Comparison of ENCODE assay signal across 8 cellular contexts in the genomic region with DNA sequence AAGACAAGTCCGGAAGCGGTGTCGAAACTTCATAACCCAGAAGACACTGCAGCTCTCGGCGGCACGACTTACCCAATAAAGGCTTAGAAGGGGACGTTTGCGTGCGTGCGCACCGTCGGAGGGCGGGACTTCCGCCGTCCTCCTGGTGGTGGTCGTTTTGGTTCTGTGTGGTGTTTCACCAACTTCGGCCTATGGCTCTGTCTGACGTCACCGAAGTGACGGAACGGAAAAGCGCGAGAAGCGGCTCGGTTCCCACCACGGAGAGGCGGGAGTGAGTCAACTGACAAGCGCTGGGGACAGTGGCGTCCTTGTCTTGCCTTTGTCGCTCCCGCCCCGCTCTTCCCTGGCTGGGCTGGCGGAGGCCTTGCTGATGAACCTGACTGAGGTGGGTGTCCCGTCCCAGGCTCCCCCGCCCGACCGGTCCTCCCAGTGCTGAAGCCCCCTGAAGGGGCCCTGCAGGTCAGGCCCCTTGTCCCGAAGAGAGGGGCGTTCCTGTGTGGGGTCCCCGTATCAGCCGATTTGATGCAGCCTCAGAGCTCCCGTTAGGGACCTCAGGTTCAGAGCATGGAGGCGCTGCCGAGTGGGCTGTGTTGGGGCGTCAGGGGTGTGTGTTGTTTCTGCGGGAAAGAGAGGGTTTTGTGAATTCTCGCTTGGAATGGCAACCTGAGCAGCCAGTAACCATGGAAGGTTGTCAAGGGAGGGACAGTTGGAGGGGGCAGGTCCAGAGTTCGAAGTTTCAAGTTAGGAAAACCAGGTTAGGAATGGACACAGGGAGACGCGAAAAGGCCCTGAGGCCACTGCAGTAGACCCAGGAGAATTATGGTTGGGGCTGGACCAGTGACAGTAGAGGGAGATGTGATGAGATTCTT. TPM values are rescaled to one million over a fixed set of nuclear protein-coding genes. Genes with fewer than 3 reads are reported as not detected.
DNase-seq lines count a peak whose midpoint lies in the region; ATAC-seq and TF ChIP-seq lines count a peak whose summit lies in the region.

A gene (plus strand): TSS at position 125 of the 869 bp plus-strand sequence. CDS start 246 bp downstream, at position 371.

- DNase-seq in NCI-H1105 (lab: John Stamatoyannopoulos, UW): peak; percentile 100
- DNase-seq in SKM-1 treated with dmso at 0.1 percent for 144 hours (lab: John Stamatoyannopoulos, UW; ENCODE audit: unreplicated experiment): peak; percentile 86
- peak; percentile 97 for DNase-seq in glomerular visceral epithelial cell (ENCODE audit: extremely low spot score)
- peak; percentile 97 for DNase-seq in osteoblast (ENCODE audit: insufficient read length, low spot score, missing footprints)
- peak; percentile 97 for DNase-seq in thoracic aorta (ENCODE audit: low spot score)

- peaks cover 28% of the 10 kb centered on the region for H3K9me3 Mint-ChIP-seq in activated naive CD8-positive, alpha-beta T cell (ENCODE audit: low read depth)

- H3K27me3 ChIP-seq in osteoblast (ENCODE audit: insufficient read depth, low read length) (no peaks in the 10 kb centered on the region), thoracic aorta (replicated peaks; ENCODE audit: insufficient read depth) (no peaks in the 10 kb centered on the region)

- TF ChIP-seq CTCF in osteoblast (IDR thresholded peaks at IDR 0.05; ENCODE audit: extremely low read depth, low read depth, low read length) (peak; percentile 11), thoracic aorta (IDR thresholded peaks at IDR 0.05) (peak; percentile 27)

- peaks cover 5% of the 10 kb centered on the region for H4K20me1 ChIP-seq in osteoblast (ENCODE audit: insufficient read depth, low read length)

- H3K4me3 ChIP-seq in osteoblast (ENCODE audit: insufficient read depth, low read length): peak within 1 kb of the TSS; percentile 89
- peak within 1 kb of the TSS; percentile 83 for H3K4me3 ChIP-seq in thoracic aorta

- H3K4me2 ChIP-seq in osteoblast (ENCODE audit: insufficient read depth, low read length): peak within 1 kb of the TSS; percentile 90

- H3K27me3 Mint-ChIP-seq in activated naive CD8-positive, alpha-beta T cell: no peaks in the 10 kb centered on the region

- peak within 1 kb of the TSS; percentile 88 for H3K27ac Mint-ChIP-seq in activated naive CD8-positive, alpha-beta T cell

- H3K79me2 ChIP-seq in osteoblast (ENCODE audit: insufficient read depth, low read length): peaks cover 52% of the 10 kb centered on the region

- TF ChIP-seq POLR2A in GM10847 (IDR thresholded peaks at IDR 0.05; ENCODE audit: extremely low read depth, insufficient read length): peak; percentile 31

- peak within 1 kb of the TSS; percentile 97 for H3K4me3 Mint-ChIP-seq in activated naive CD8-positive, alpha-beta T cell

- H3K4me1 ChIP-seq in osteoblast (ENCODE audit: insufficient read depth, low read length): peaks cover 3% of the 10 kb centered on the region
- peaks cover 12 to 16% of the 10 kb centered on the region in 2 donors for H3K4me1 ChIP-seq in thoracic aorta (ENCODE audit: control insufficient read depth in 1 of 2, low read depth in 2 of 2)

- H3K36me3 Mint-ChIP-seq in activated naive CD8-positive, alpha-beta T cell: peaks cover 44% of the 10 kb centered on the region

- H3K4me1 Mint-ChIP-seq in activated naive CD8-positive, alpha-beta T cell (ENCODE audit: low read depth): peaks cover 32% of the 10 kb centered on the region

- H3K27ac ChIP-seq in osteoblast (ENCODE audit: low read depth, low read length): peak within 1 kb of the TSS; percentile 84
- peak within 1 kb of the TSS; percentile 90 to 96 for H3K27ac ChIP-seq in thoracic aorta

- no peaks in the 10 kb centered on the region for H3K9me3 ChIP-seq in osteoblast (ENCODE audit: low read depth, low read length)
- peaks cover 11% of the 10 kb centered on the region for H3K9me3 ChIP-seq in thoracic aorta

- peak within 1 kb of the TSS; percentile 97 for H2AFZ ChIP-seq in osteoblast (ENCODE audit: low read length)

- H3K36me3 ChIP-seq in osteoblast (ENCODE audit: insufficient read depth, low read length): peaks cover 5% of the 10 kb centered on the region
- H3K36me3 ChIP-seq in thoracic aorta: peaks cover 14% of the 10 kb centered on the region

- ATAC-seq in HG02610 (IDR thresholded peaks at IDR 0.05; ENCODE audit: unreplicated experiment) (peak; percentile 96), thoracic aorta (ENCODE audit: insufficient number of reproducible peaks, low FRiP score, low read depth) (peak; percentile 98)

RNA-seq across cellular contexts. Expression of the gene that starts here (rescaled TPM):
- total RNA-seq in osteoblast (23.6 and 27.9 TPM in 2 replicates), thoracic aorta (10 to 100 TPM; 48.2 to 49.1 TPM)

Comparison
In these comparisons a context has a peak if more than half of its experiments do, and no peak if none do; other contexts are left out.
1. Peak in every context shown above with its lines: DNase-seq, ATAC-seq, H3K4me3 ChIP-seq and H3K27ac ChIP-seq.